20 cellular contexts compared by ENCODE assay signal in genomic region chr3:78905700-78906099, GRCh38.
"Had no signal": no experiment of that assay in that cellular context is flagged by ENCODE, and none has a peak within 500 bp of the region (broad histone marks: within the 10 kb centered on the region; RNA-seq: fewer than 3 reads in every experiment).

No MANE protein-coding gene starts in this region.

- FAIRE-seq: pancreas, small intestine, urothelium cell line had no signal

- DNase-seq: cortex of kidney; effector CD4-positive, alpha-beta T cell; foreskin fibroblast; gastrocnemius medialis; heart left ventricle; left cardiac atrium; left lung; mesenchymal stem cell; mucosa of descending colon; naive B cell; pancreas; right lobe of liver; small intestine; stimulated activated CD4-positive, alpha-beta T cell treated with anti-CD3 and anti-CD28 coated beads, Interleukin-15, amount 100 ng/mL, for 24 hours; stimulated activated CD4-positive, alpha-beta T cell treated with anti-CD3 and anti-CD28 coated beads, Interleukin-2, amount 100 ng/mL, for 48 hours; stimulated activated naive B cell treated with anti-CD40 and anti-IgM and Interleukin-4, amounts not matched to agents 10 μg/mL and 1 μg/mL and 100 μg/mL, for 72 hours; upper lobe of left lung had no signal

- ATAC-seq: esophagus mucosa; gastrocnemius medialis; heart left ventricle; left cardiac atrium; left lung; mucosa of descending colon; natural killer cell treated with Interleukin-12 subunit alpha and Interleukin-12 subunit beta and Interleukin-15 and Interleukin-18, amount 100 ng/mL, for 72 hours; right lobe of liver; stimulated activated naive B cell treated with anti-CD40 and anti-IgM and Interleukin-4, amounts not matched to agents 10 μg/mL and 1 μg/mL and 100 μg/mL, for 72 hours had no signal
